In the genomic region with DNA sequence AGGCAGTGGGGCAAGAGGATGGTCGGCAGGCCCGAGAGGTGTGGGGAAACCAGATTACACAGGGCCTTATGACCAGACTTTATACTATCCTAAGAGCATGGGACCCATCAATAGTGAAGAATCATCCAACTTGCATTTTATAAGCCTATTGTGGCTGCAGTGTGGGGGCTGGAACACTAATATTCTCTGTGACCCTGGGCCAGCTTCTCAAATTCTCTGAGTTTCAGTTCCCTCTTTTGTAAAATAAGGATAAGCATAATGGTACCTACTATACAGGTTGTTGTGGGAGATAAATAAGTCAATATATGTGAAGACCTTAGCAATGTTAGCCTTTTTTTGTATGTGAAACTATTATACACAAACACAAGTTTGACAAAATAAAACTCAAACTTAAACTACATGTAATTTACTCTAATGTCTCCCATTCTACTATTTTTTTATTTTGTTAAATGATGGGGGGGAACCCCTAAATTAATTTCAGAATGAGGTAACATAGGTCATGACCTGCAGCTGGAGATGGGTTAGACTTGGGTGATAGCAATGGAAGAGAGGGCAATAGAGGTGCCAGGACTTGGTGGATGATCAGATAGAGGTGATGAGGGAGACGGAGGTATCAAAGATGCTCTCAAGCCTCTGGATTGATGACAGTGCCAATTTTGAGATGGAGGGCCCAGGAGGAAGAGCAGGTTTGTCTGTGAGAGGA, we compare ENCODE assay signal across 9 cellular contexts. TPM values are rescaled to one million over a fixed set of nuclear protein-coding genes. Genes with fewer than 3 reads are reported as not detected.
A peak's percentile ranks its signal among the peaks of the same experiment; 100 is the strongest.
DNase-seq lines count a peak whose midpoint lies in the region; ATAC-seq and TF ChIP-seq lines count a peak whose summit lies in the region.
"Had no signal": no experiment of that assay in that cellular context is flagged by ENCODE, and none has a peak within 500 bp of the region (broad histone marks: within the 10 kb centered on the region; RNA-seq: fewer than 3 reads in every experiment).

No MANE protein-coding gene starts in this region.

- no peak overlapping the region for H3K4me3 Mint-ChIP-seq in activated T-helper 1 cell treated with anti-CD3 and anti-CD28 coated beads, Interleukin-12 subunit alpha, Interleukin-12 subunit beta, Interleukin-2, Interleukin-4 antibody, amounts not matched to agents 30 ng/mL and 10 ng/mL and 1 ng/mL, durations not matched to agents 14 hours and 24 hours and 36 hours
- H3K4me3 Mint-ChIP-seq: nephron progenitor cell had no signal

- H3K27ac ChIP-seq in gastrocnemius medialis, result no peak overlapping the region

- no peak for TF ChIP-seq POLR2A in gastrocnemius medialis (IDR thresholded peaks at IDR 0.05)

- peaks cover 0 to 6% of the 10 kb centered on the region in 2 donors for H3K4me1 ChIP-seq in gastrocnemius medialis

- intact Hi-C loops in activated T-helper 1 cell treated with anti-CD3 and anti-CD28 coated beads, Interleukin-12 subunit alpha, Interleukin-12 subunit beta, Interleukin-2, Interleukin-4 antibody, amounts not matched to agents 30 ng/mL and 10 ng/mL and 1 ng/mL, durations not matched to agents 14 hours and 24 hours and 36 hours (cut with micrococcal nuclease), result loop anchor here (1.0 to 2.0 kb wide), 3 partner anchors 7 to 29 kb away; no protein-coding TSS in a partner anchor
- intact Hi-C loops in gastrocnemius medialis (cut with DNase I; ENCODE audit: low total_unique reads), result no loop called here

- no peak overlapping the region for H3K4me3 ChIP-seq in gastrocnemius medialis

- H3K9me3 ChIP-seq in gastrocnemius medialis, result no peaks in the 10 kb centered on the region

- H3K27ac Mint-ChIP-seq in activated T-helper 1 cell treated with anti-CD3 and anti-CD28 coated beads, Interleukin-12 subunit alpha, Interleukin-12 subunit beta, Interleukin-2, Interleukin-4 antibody, amounts not matched to agents 30 ng/mL and 10 ng/mL and 1 ng/mL, durations not matched to agents 14 hours and 24 hours and 36 hours, result peak overlapping the region; percentile 56
- H3K27ac Mint-ChIP-seq: nephron progenitor cell had no signal

- DNase-seq in activated T-helper 1 cell treated with anti-CD3 and anti-CD28 coated beads, Interleukin-12 subunit alpha, Interleukin-12 subunit beta, Interleukin-2, Interleukin-4 antibody, amounts not matched to agents 30 ng/mL and 10 ng/mL and 1 ng/mL, durations not matched to agents 14 hours and 24 hours and 36 hours (ENCODE audit: low spot score), result no peak
- no peak for DNase-seq in activated T-cell treated with anti-CD3 and anti-CD28 coated beads, Interleukin-2, amount 50 U/mL, for 1 hour
- DNase-seq in Ammon's horn (ENCODE audit: low spot score) (no peak), gastrocnemius medialis (no peak)
- DNase-seq: NCI-H446 treated with DMSO at 0.1 percent for 48 hours, nephron progenitor cell had no signal

- no peaks in the 10 kb centered on the region for H3K27me3 ChIP-seq in gastrocnemius medialis

- TF ChIP-seq CTCF in gastrocnemius medialis (IDR thresholded peaks at IDR 0.05 in 4 of 5, conservative IDR thresholded peaks at IDR 0.05 in 1 of 5), result no peak

- H3K4me1 Mint-ChIP-seq in activated T-helper 1 cell treated with anti-CD3 and anti-CD28 coated beads, Interleukin-12 subunit alpha, Interleukin-12 subunit beta, Interleukin-2, Interleukin-4 antibody, amounts not matched to agents 30 ng/mL and 10 ng/mL and 1 ng/mL, durations not matched to agents 14 hours and 24 hours and 36 hours (ENCODE audit: low read depth), result peaks cover 51% of the 10 kb centered on the region

- ATAC-seq in GM19025 (IDR thresholded peaks at IDR 0.05; ENCODE audit: low read depth, unreplicated experiment) (peak; percentile 47), GM21576 (IDR thresholded peaks at IDR 0.05; ENCODE audit: unreplicated experiment) (peak; percentile 74), HG03103 (IDR thresholded peaks at IDR 0.05; ENCODE audit: low read depth, unreplicated experiment) (peak; percentile 74), gastrocnemius medialis (no peak)

- H3K36me3 ChIP-seq in gastrocnemius medialis, result no peaks in the 10 kb centered on the region

- in situ Hi-C loops in gastrocnemius medialis (cut with MboI; ENCODE audit: low sequenced_read_pairs in 4 of 4), result no loop called here

- peaks cover 13% of the 10 kb centered on the region for H3K36me3 Mint-ChIP-seq in activated T-helper 1 cell treated with anti-CD3 and anti-CD28 coated beads, Interleukin-12 subunit alpha, Interleukin-12 subunit beta, Interleukin-2, Interleukin-4 antibody, amounts not matched to agents 30 ng/mL and 10 ng/mL and 1 ng/mL, durations not matched to agents 14 hours and 24 hours and 36 hours (ENCODE audit: low read depth)

- no peaks in the 10 kb centered on the region for H3K27me3 Mint-ChIP-seq in activated T-helper 1 cell treated with anti-CD3 and anti-CD28 coated beads, Interleukin-12 subunit alpha, Interleukin-12 subunit beta, Interleukin-2, Interleukin-4 antibody, amounts not matched to agents 30 ng/mL and 10 ng/mL and 1 ng/mL, durations not matched to agents 14 hours and 24 hours and 36 hours (ENCODE audit: insufficient read depth)

- peaks cover 6% of the 10 kb centered on the region for H3K9me3 Mint-ChIP-seq in activated T-helper 1 cell treated with anti-CD3 and anti-CD28 coated beads, Interleukin-12 subunit alpha, Interleukin-12 subunit beta, Interleukin-2, Interleukin-4 antibody, amounts not matched to agents 30 ng/mL and 10 ng/mL and 1 ng/mL, durations not matched to agents 14 hours and 24 hours and 36 hours

RNA-seq across cellular contexts. Expression of a gene that starts 30.1 kb away (rescaled TPM):
- 33.4 and 34.8 TPM in 2 replicates for total RNA-seq in activated T-helper 1 cell treated with anti-CD3 and anti-CD28 coated beads, Interleukin-12 subunit alpha, Interleukin-12 subunit beta, Interleukin-2, Interleukin-4 antibody, amounts not matched to agents 30 ng/mL and 10 ng/mL and 1 ng/mL, durations not matched to agents 14 hours and 24 hours and 36 hours
- total RNA-seq in gastrocnemius medialis, result 10 to 100 TPM in 2 of 4 donors, 1 to 10 TPM in 2; 3.1 to 18.1 (median 10.2) TPM

Comparison
In these comparisons a context has a peak if more than half of its experiments do, and no peak if none do; other contexts are left out.
1. ATAC-seq: peak in GM19025 (single experiment), GM21576 (single experiment) and HG03103 (single experiment); none in gastrocnemius medialis (0 of 2).